Comparison of ENCODE assay signal across 16 cellular contexts in genomic region chr1:43981636-43982035, GRCh38.
"Had no signal": no experiment of that assay in that cellular context is flagged by ENCODE, and none has a peak within 500 bp of the region (broad histone marks: within the 10 kb centered on the region; RNA-seq: fewer than 3 reads in every experiment).

No MANE protein-coding gene starts in this region.

- H3K9me3 Mint-ChIP-seq: activated naive CD4-positive, alpha-beta T cell treated with anti-CD3 and anti-CD28 coated beads, Interleukin-2, amount 50 U/mL, for 24 hours had no signal

- H3K27ac ChIP-seq: adrenal gland had no signal

- H3K27me3 ChIP-seq: adrenal gland, colonic mucosa, transverse colon had no signal

- H3K9me3 ChIP-seq: adrenal gland, colonic mucosa, neutrophil, transverse colon had no signal

- H3K36me3 ChIP-seq: colonic mucosa had no signal

- ATAC-seq: stimulated activated naive CD8-positive, alpha-beta T cell treated with anti-CD3 and anti-CD28 coated beads, Interleukin-15, Interleukin-2, amounts not matched to agents 100 U/mL and 50 U/mL, for 24 hours had no signal

- H3K4me3 ChIP-seq: adrenal gland, colonic mucosa, skin epidermis, transverse colon had no signal

- DNase-seq: activated CD4-positive, alpha-beta T cell treated with anti-CD3 and anti-CD28 coated beads, Interleukin-2, amount 50 U/mL, for 4 hours; activated CD4-positive, CD25-positive, alpha-beta regulatory T cell treated with anti-CD3 and anti-CD28 coated beads, Interleukin-2, amount 50 U/mL, for 72 hours; activated effector memory CD4-positive, alpha-beta T cell treated with Interleukin-2 at 50 U/mL for 16 hours; activated T-cell treated with anti-CD3 and anti-CD28 coated beads, Interleukin-2, amount 50 U/mL, for 1 hour; caudate nucleus; hypothalamus; kidney glomerular epithelial cell; retina; stimulated activated CD4-positive, alpha-beta T cell treated with anti-CD3 and anti-CD28 coated beads, Interleukin-4, amount 100 ng/mL, for 24 hours; stimulated activated naive CD8-positive, alpha-beta T cell treated with anti-CD3 and anti-CD28 coated beads, Interleukin-15, Interleukin-2, amounts not matched to agents 100 U/mL and 50 U/mL, for 24 hours had no signal

- H3K4me3 Mint-ChIP-seq: activated naive CD4-positive, alpha-beta T cell treated with anti-CD3 and anti-CD28 coated beads, Interleukin-2, amount 50 U/mL, for 24 hours had no signal
